Comparison of ENCODE assay signal across 8 cellular contexts in genomic region chr2:138948070-138948539, GRCh38.
DNase-seq lines count a peak whose midpoint lies in the region; ATAC-seq and TF ChIP-seq lines count a peak whose summit lies in the region.

No MANE protein-coding gene starts in this region.

- TF ChIP-seq CTCF in AG10803 (conservative IDR thresholded peaks at IDR 0.05; ENCODE audit: low read length), result no peak
- TF ChIP-seq CTCF in NB4 (IDR thresholded peaks at IDR 0.05; ENCODE audit: low read depth, low read length), result no peak
- no peak for TF ChIP-seq CTCF in fibroblast of the aortic adventitia (IDR thresholded peaks at IDR 0.05; ENCODE audit: insufficient read depth, low read length)
- TF ChIP-seq CTCF in GM20000 (IDR thresholded peaks at IDR 0.05; ENCODE audit: extremely low read depth, missing control alignments), result no peak

- no peak for ATAC-seq in HG02840 (IDR thresholded peaks at IDR 0.05; ENCODE audit: low FRiP score, unreplicated experiment)

- TF ChIP-seq POLR2A in NB4 (IDR thresholded peaks at IDR 0.05; ENCODE audit: extremely low read depth, insufficient read length), result no peak

- DNase-seq in AG10803 (ENCODE audit: low read depth) (peak; percentile 83), HCEC 1CT (peak; percentile 85), NB4 (ENCODE audit: low read depth) (peak; percentile 12), fibroblast of the aortic adventitia (ENCODE audit: low read depth) (peak; percentile 98), NCI-H2081 (lab: John Stamatoyannopoulos, UW) (no peak), GM20000 (ENCODE audit: low spot score) (no peak)
- no peak for DNase-seq in central memory CD4-positive, alpha-beta T cell

- H3K4me3 ChIP-seq in AG10803 (ENCODE audit: low read length) (no peak overlapping the region), NB4 (ENCODE audit: low read depth, low read length) (no peak overlapping the region), fibroblast of the aortic adventitia (ENCODE audit: low read depth, low read length) (no peak overlapping the region)

Comparison
In these comparisons a context has a peak if more than half of its experiments do, and no peak if none do; other contexts are left out.
1. DNase-seq: peak in AG10803 (single experiment), HCEC 1CT (single experiment), NB4 (single experiment) and fibroblast of the aortic adventitia (single experiment); none in NCI-H2081 (0 of 2), central memory CD4-positive, alpha-beta T cell (single experiment) and GM20000 (single experiment).